ENCODE assay signal across 10 cellular contexts in the genomic region with DNA sequence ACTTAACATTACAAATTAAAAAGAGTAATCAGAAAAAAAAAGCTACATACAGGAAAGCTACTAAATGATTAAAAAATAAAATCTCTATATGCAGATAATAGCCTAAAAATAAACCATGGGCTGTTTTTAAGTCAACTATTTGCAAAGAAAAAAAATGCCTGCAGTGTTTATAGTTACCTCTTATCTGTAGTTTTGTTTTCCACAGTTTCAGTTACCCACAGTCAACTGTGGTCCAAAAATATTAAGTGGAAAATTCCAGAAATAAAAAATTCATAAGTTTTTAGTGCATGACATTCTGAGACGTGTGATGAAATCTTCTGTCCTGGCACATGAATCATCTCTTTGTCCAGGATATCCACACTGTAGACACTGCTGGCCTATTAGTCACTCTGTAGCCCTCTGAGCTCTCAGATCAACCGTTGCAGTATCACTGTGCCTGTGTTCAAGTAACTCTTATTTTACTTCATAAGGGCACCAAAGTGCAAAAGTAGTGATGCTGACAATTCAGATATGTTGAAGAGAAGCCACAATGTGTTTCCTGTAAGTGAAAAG. TPM values are rescaled to one million over a fixed set of nuclear protein-coding genes. Genes with fewer than 3 reads are reported as not detected.
DNase-seq lines count a peak whose midpoint lies in the region; ATAC-seq and TF ChIP-seq lines count a peak whose summit lies in the region.
"Had no signal": no experiment of that assay in that cellular context is flagged by ENCODE, and none has a peak within 500 bp of the region (broad histone marks: within the 10 kb centered on the region; RNA-seq: fewer than 3 reads in every experiment).

No MANE protein-coding gene starts in this region.

- peaks cover 4% of the 10 kb centered on the region for H3K36me3 Mint-ChIP-seq in neural progenitor cell
- H3K36me3 Mint-ChIP-seq: CD8-positive, alpha-beta T cell had no signal

- ATAC-seq in GM18498 (IDR thresholded peaks at IDR 0.05; ENCODE audit: unreplicated experiment) (no peak), HG03045 (IDR thresholded peaks at IDR 0.05; ENCODE audit: unreplicated experiment) (no peak)
- ATAC-seq: CD8-positive, alpha-beta T cell had no signal

- POLR2A ChIA-PET in AG04450 (lab: Yijun Ruan, JAX), result no interaction called here

- H2AFZ ChIP-seq in neural progenitor cell (replicated peaks), result no peak overlapping the region

- no peak overlapping the region for H3K4me3 Mint-ChIP-seq in neural progenitor cell
- H3K4me3 Mint-ChIP-seq: CD8-positive, alpha-beta T cell had no signal

- no peaks in the 10 kb centered on the region for H3K27me3 ChIP-seq in AG04450 (ENCODE audit: control insufficient read depth, insufficient read depth, low read length)
- no peaks in the 10 kb centered on the region for H3K27me3 ChIP-seq in neural progenitor cell

- H3K9ac ChIP-seq in neural progenitor cell, result no peak overlapping the region

- peaks cover 18% of the 10 kb centered on the region for H3F3A ChIP-seq in neural progenitor cell (ENCODE audit: low read depth)

- H3K27me3 Mint-ChIP-seq in neural progenitor cell (ENCODE audit: insufficient read depth, low read depth), result peaks cover 4% of the 10 kb centered on the region

- no peak overlapping the region for H3K4me2 ChIP-seq in neural progenitor cell

- H3K4me1 Mint-ChIP-seq in neural progenitor cell, result peaks cover 13% of the 10 kb centered on the region

- H3K4me1 ChIP-seq in neural progenitor cell, result peaks cover 31% of the 10 kb centered on the region

- H3K9me3 Mint-ChIP-seq in neural progenitor cell, result peaks cover 9% of the 10 kb centered on the region
- H3K9me3 Mint-ChIP-seq: CD8-positive, alpha-beta T cell had no signal

- peaks cover 8% of the 10 kb centered on the region for H3K9me3 ChIP-seq in AG04450 (ENCODE audit: control insufficient read depth, insufficient read depth, low read length)
- no peaks in the 10 kb centered on the region for H3K9me3 ChIP-seq in neural progenitor cell (ENCODE audit: low read depth)

- H3K27ac Mint-ChIP-seq in neural progenitor cell, result no peak overlapping the region
- H3K27ac Mint-ChIP-seq: CD8-positive, alpha-beta T cell had no signal

- H4K20me1 ChIP-seq in neural progenitor cell (ENCODE audit: low read depth), result no peaks in the 10 kb centered on the region

- TF ChIP-seq CTCF in AG04450 (IDR thresholded peaks at IDR 0.05; ENCODE audit: low read depth, low read length) (no peak), neural progenitor cell (IDR thresholded peaks at IDR 0.05) (no peak)

- peak; percentile 36 for DNase-seq in AG04450 (ENCODE audit: low read depth, low spot score)
- peak; percentile 87 for DNase-seq in NCI-H226
- DNase-seq in dermis microvascular lymphatic vessel endothelial cell (ENCODE audit: low read depth in 2 of 2), result peak; percentile 81 to 88
- peak; percentile 30 for DNase-seq in medulla oblongata (ENCODE audit: extremely low spot score)
- no peak for DNase-seq in NCI-H524 treated with DMSO at 0.1 percent for 48 hours (lab: John Stamatoyannopoulos, UW)
- DNase-seq in neural progenitor cell (ENCODE audit: low spot score), result no peak
- DNase-seq: CD8-positive, alpha-beta T cell; retina had no signal

- H3K27ac ChIP-seq in AG04450 (ENCODE audit: low read depth, low read length) (no peak overlapping the region), neural progenitor cell (no peak overlapping the region)

- H3K36me3 ChIP-seq in neural progenitor cell, result no peaks in the 10 kb centered on the region

- no peak overlapping the region for H3K4me3 ChIP-seq in AG04450 (ENCODE audit: low read depth, low read length)
- no peak overlapping the region for H3K4me3 ChIP-seq in neural progenitor cell

- H3K79me2 ChIP-seq in neural progenitor cell (ENCODE audit: low read depth), result no peaks in the 10 kb centered on the region

- CTCF ChIA-PET in AG04450 (lab: Charles Lee), result interaction anchor here (0.7 to 1.0 kb wide), 2 partner anchors 57 to 1573 kb away, joined by 3 read pairs; no protein-coding TSS in a partner anchor

RNA-seq across cellular contexts. Expression of gene PRELID2, which starts 59.2 kb away (rescaled TPM):
- 3.9 and 5.4 TPM in 2 replicates for polyA plus RNA-seq in AG04450 (2011; rRNA removed)
- polyA minus RNA-seq in AG04450 (2011; rRNA and poly(A)+ RNA removed), result 11.2 and 13.1 TPM in 2 replicates
- total RNA-seq in dermis microvascular lymphatic vessel endothelial cell (12.0 and 23.2 TPM in 2 replicates), neural progenitor cell (ENCODE audit: low replicate concordance) (25.9 and 30.3 TPM in 2 replicates)

Comparison
In these comparisons a context has a peak if more than half of its experiments do, and no peak if none do; other contexts are left out.
1. DNase-seq: peak in AG04450 (single experiment), NCI-H226 (single experiment), dermis microvascular lymphatic vessel endothelial cell (2 of 2) and medulla oblongata (single experiment); none in NCI-H524 treated with DMSO at 0.1 percent for 48 hours (single experiment) and neural progenitor cell (single experiment).